1 cellular context compared by ENCODE assay signal in genomic region chr21:44982558-44983244, GRCh38.
TF ChIP-seq lines count a peak whose summit lies in the region.

No MANE protein-coding gene starts in this region.

TF ChIP-seq in WTC11, 78 proteins besides CTCF, POLR2A, EP300 and RAD21 (continued from another document):
- TF ChIP-seq PREB (CRISPR knock-in tag; IDR thresholded peaks at IDR 0.05; ENCODE audit: borderline replicate concordance) (no peak), TCF7 (CRISPR knock-in tag; IDR thresholded peaks at IDR 0.05; ENCODE audit: low read depth) (no peak), MYBL2 (CRISPR knock-in tag; IDR thresholded peaks at IDR 0.05) (no peak), RELA (CRISPR knock-in tag; IDR thresholded peaks at IDR 0.05; ENCODE audit: borderline replicate concordance) (no peak), ETV6 (CRISPR knock-in tag; IDR thresholded peaks at IDR 0.05) (no peak), CREM (CRISPR knock-in tag; IDR thresholded peaks at IDR 0.05) (no peak), MLX (CRISPR knock-in tag; IDR thresholded peaks at IDR 0.05) (no peak), NFYB (CRISPR knock-in tag; conservative IDR thresholded peaks at IDR 0.05; ENCODE audit: low read depth) (no peak)
